In genomic region chr7:67843001-67843400, GRCh38 we compare ENCODE assay signal across 15 cellular contexts.
DNase-seq lines count a peak whose midpoint lies in the region; TF ChIP-seq lines count a peak whose summit lies in the region.
"Had no signal": no experiment of that assay in that cellular context is flagged by ENCODE, and none has a peak within 500 bp of the region (broad histone marks: within the 10 kb centered on the region; RNA-seq: fewer than 3 reads in every experiment).

No MANE protein-coding gene starts in this region.

- in situ Hi-C loops in G401 (cut with HindIII; ENCODE audit: low sequenced_read_pairs): no loop called here

- no peak overlapping the region for H2AFZ ChIP-seq in hepatocyte
- peak overlapping the region; percentile 49 for H2AFZ ChIP-seq in smooth muscle cell (ENCODE audit: low read depth)
- H2AFZ ChIP-seq: GM23338 had no signal

- peak overlapping the region; percentile 85 for H3K9ac ChIP-seq in smooth muscle cell (ENCODE audit: low read depth)
- H3K9ac ChIP-seq: BLaER1 treated with 17β-estradiol and CSF1 and Interleukin-3, amounts not matched to agents 10 nM and 100 nM had no signal

- no peaks in the 10 kb centered on the region for H3K36me3 ChIP-seq in hepatocyte (replicated peaks; ENCODE audit: insufficient read depth, low read depth)
- H3K36me3 ChIP-seq in smooth muscle cell (ENCODE audit: low read depth): no peaks in the 10 kb centered on the region
- H3K36me3 ChIP-seq: BLaER1 treated with 17β-estradiol and CSF1 and Interleukin-3, amounts not matched to agents 10 nM and 100 nM had no signal

- H4K20me1 ChIP-seq in hepatocyte (ENCODE audit: insufficient read depth, poor library complexity, severe bottlenecking): no peaks in the 10 kb centered on the region
- no peaks in the 10 kb centered on the region for H4K20me1 ChIP-seq in smooth muscle cell (ENCODE audit: low read depth)
- H4K20me1 ChIP-seq: BLaER1 treated with 17β-estradiol and CSF1 and Interleukin-3, amounts not matched to agents 10 nM and 100 nM had no signal

- peak; percentile 85 for DNase-seq in G401 (ENCODE audit: low spot score)
- DNase-seq in NCI-H82 treated with DMSO at 0.1 percent for 48 hours (lab: John Stamatoyannopoulos, UW; ENCODE audit: unreplicated experiment): peak; percentile 54
- no peak for DNase-seq in hepatocyte (ENCODE audit: low spot score)
- no peak for DNase-seq in smooth muscle cell (lab: John Stamatoyannopoulos, UW; ENCODE audit: unreplicated experiment)
- no peak for DNase-seq in amygdala (lab: John Stamatoyannopoulos, UW)
- no peak for DNase-seq in stimulated activated CD4-positive, alpha-beta T cell treated with anti-CD3 and anti-CD28 coated beads, Interleukin-4, amount 100 ng/mL, for 1 hour
- no peak for DNase-seq in central memory CD4-positive, alpha-beta T cell
- DNase-seq: AML-193; Calu3; CD4-positive, CD25-positive, alpha-beta regulatory T cell; DMS 273 treated with DMSO at 0.1 percent for 48 hours; DMS79; H9 had no signal

- peaks cover 5% of the 10 kb centered on the region for H3K4me1 ChIP-seq in hepatocyte (ENCODE audit: insufficient read depth)
- H3K4me1 ChIP-seq in smooth muscle cell (ENCODE audit: low read depth): peaks cover 9% of the 10 kb centered on the region
- H3K4me1 ChIP-seq: BLaER1 treated with 17β-estradiol and CSF1 and Interleukin-3, amounts not matched to agents 10 nM and 100 nM had no signal

- H3K4me2 ChIP-seq in hepatocyte: no peak overlapping the region
- H3K4me2 ChIP-seq in smooth muscle cell: peak overlapping the region; percentile 59
- H3K4me2 ChIP-seq: BLaER1 treated with 17β-estradiol and CSF1 and Interleukin-3, amounts not matched to agents 10 nM and 100 nM; GM23338 had no signal

- H3K4me3 ChIP-seq in hepatocyte (no peak overlapping the region), smooth muscle cell (no peak overlapping the region)
- H3K4me3 ChIP-seq: BLaER1 treated with 17β-estradiol and CSF1 and Interleukin-3, amounts not matched to agents 10 nM and 100 nM; GM23338 had no signal

- no peaks in the 10 kb centered on the region for H3K9me2 ChIP-seq in hepatocyte (replicated peaks; ENCODE audit: insufficient read depth)

- WGBS in hepatocyte (ENCODE audit: low lambda C conversion rate, missing lambda C conversion rate): 29% methylated on average over 3 of the region's 3 CpGs
- WGBS in smooth muscle cell (ENCODE audit: low lambda C conversion rate): 42% methylated on average over 3 of the region's 3 CpGs

- H3K9me3 ChIP-seq in hepatocyte (ENCODE audit: low read depth): no peaks in the 10 kb centered on the region
- no peaks in the 10 kb centered on the region for H3K9me3 ChIP-seq in smooth muscle cell (replicated peaks; ENCODE audit: low read depth)

- peaks cover 3% of the 10 kb centered on the region for H3K27me3 ChIP-seq in hepatocyte
- H3K27me3 ChIP-seq in smooth muscle cell (ENCODE audit: low read depth): no peaks in the 10 kb centered on the region
- H3K27me3 ChIP-seq: BLaER1 treated with 17β-estradiol and CSF1 and Interleukin-3, amounts not matched to agents 10 nM and 100 nM had no signal

- H3K27ac ChIP-seq in hepatocyte (peak overlapping the region; percentile 37), smooth muscle cell (ENCODE audit: low read depth) (peak overlapping the region; percentile 96)
- H3K27ac ChIP-seq: BLaER1 treated with 17β-estradiol and CSF1 and Interleukin-3, amounts not matched to agents 10 nM and 100 nM had no signal

- TF ChIP-seq CTCF in hepatocyte (IDR thresholded peaks at IDR 0.05; ENCODE audit: poor library complexity) (no peak), smooth muscle cell (IDR thresholded peaks at IDR 0.05; ENCODE audit: borderline replicate concordance, insufficient read depth, poor library complexity, severe bottlenecking) (no peak)

- peaks cover 5% of the 10 kb centered on the region for H3F3A ChIP-seq in smooth muscle cell (ENCODE audit: low read depth)

- H3K79me2 ChIP-seq in hepatocyte (no peaks in the 10 kb centered on the region), smooth muscle cell (ENCODE audit: low read depth) (no peaks in the 10 kb centered on the region)

Comparison
In these comparisons a context has a peak if more than half of its experiments do, and no peak if none do; other contexts are left out.
1. DNase-seq: peak in G401 (single experiment) and NCI-H82 treated with DMSO at 0.1 percent for 48 hours (single experiment); none in hepatocyte (single experiment), smooth muscle cell (single experiment), amygdala (0 of 56), stimulated activated CD4-positive, alpha-beta T cell treated with anti-CD3 and anti-CD28 coated beads, Interleukin-4, amount 100 ng/mL, for 1 hour (single experiment) and central memory CD4-positive, alpha-beta T cell (single experiment).